Comparison of ENCODE assay signal across 8 cellular contexts in genomic region chr12:75389706-75390105, GRCh38. TPM values are rescaled to one million over a fixed set of nuclear protein-coding genes. Genes with fewer than 3 reads are reported as not detected.
A peak's percentile ranks its signal among the peaks of the same experiment; 100 is the strongest.
DNase-seq lines count a peak whose midpoint lies in the region; ATAC-seq and TF ChIP-seq lines count a peak whose summit lies in the region.

No MANE protein-coding gene starts in this region.

- H3K4me1 Mint-ChIP-seq in activated T-cell treated with anti-CD3 and anti-CD28 coated beads, Interleukin-2, amount 50 U/mL, for 24 hours (ENCODE audit: low read depth), result peaks cover 36% of the 10 kb centered on the region
- peaks cover 33% of the 10 kb centered on the region for H3K4me1 Mint-ChIP-seq in activated naive CD8-positive, alpha-beta T cell treated with anti-CD3 and anti-CD28 coated beads, Interleukin-2, amount 50 U/mL, for 24 hours

- peak overlapping the region; percentile 81 for H3K4me3 Mint-ChIP-seq in activated T-cell treated with anti-CD3 and anti-CD28 coated beads, Interleukin-2, amount 50 U/mL, for 24 hours
- H3K4me3 Mint-ChIP-seq in activated naive CD8-positive, alpha-beta T cell treated with anti-CD3 and anti-CD28 coated beads, Interleukin-2, amount 50 U/mL, for 24 hours, result peak overlapping the region; percentile 84

- no peak overlapping the region for H3K4me3 ChIP-seq in mesodermal cell (ENCODE audit: extremely low read depth, insufficient read depth, low read length, poor library complexity, severe bottlenecking)
- H3K4me3 ChIP-seq in transverse colon, result peak overlapping the region in 1 of 4 donors; percentile 62

- H3K9me3 ChIP-seq in mesodermal cell (ENCODE audit: control insufficient read depth, low read length) (no peaks in the 10 kb centered on the region), transverse colon (no peaks in the 10 kb centered on the region)

- no peaks in the 10 kb centered on the region for H3K9me3 Mint-ChIP-seq in activated T-cell treated with anti-CD3 and anti-CD28 coated beads, Interleukin-2, amount 50 U/mL, for 24 hours
- peaks cover 6% of the 10 kb centered on the region for H3K9me3 Mint-ChIP-seq in activated naive CD8-positive, alpha-beta T cell treated with anti-CD3 and anti-CD28 coated beads, Interleukin-2, amount 50 U/mL, for 24 hours

- WGBS in mesodermal cell (ENCODE audit: insufficient coverage in 2 of 2), 2 experiments, result no CpG with 5 or more reads among the region's 1 CpG
- WGBS in transverse colon (ENCODE audit: low coverage in 1 of 2), 2 donors, result 0 to 44% methylated on average over 1 of the region's 1 CpG

- intact Hi-C loops in transverse colon (cut with DNase I; ENCODE audit: low total_unique reads), result loop anchor here (2.0 to 10.0 kb wide), 2 partner anchors 61 to 965 kb away; no protein-coding TSS in a partner anchor

- peak overlapping the region; percentile 93 for H3K27ac Mint-ChIP-seq in activated T-cell treated with anti-CD3 and anti-CD28 coated beads, Interleukin-2, amount 50 U/mL, for 24 hours
- peak overlapping the region; percentile 43 for H3K27ac Mint-ChIP-seq in activated naive CD8-positive, alpha-beta T cell treated with anti-CD3 and anti-CD28 coated beads, Interleukin-2, amount 50 U/mL, for 24 hours

- in situ Hi-C loops in transverse colon (cut with MboI; ENCODE audit: low pct_ligation_motif_present in 1 of 4, low pct_unique_long_range_greater_than_20kb in 1 of 4, low sequenced_read_pairs in 3 of 4), result no loop called here

- no peak for ATAC-seq in activated naive CD8-positive, alpha-beta T cell treated with anti-CD3 and anti-CD28 coated beads, Interleukin-2, amount 50 U/mL, for 24 hours
- ATAC-seq in HG03025 (IDR thresholded peaks at IDR 0.05; ENCODE audit: low FRiP score, unreplicated experiment), result no peak

- no peak for DNase-seq in activated T-cell treated with anti-CD3 and anti-CD28 coated beads, Interleukin-2, amount 50 U/mL, for 24 hours
- DNase-seq in activated T-cell treated with anti-CD3 and anti-CD28 coated beads for 4 hours (no peak), transverse colon (no peak), NCI-H1105 treated with DMSO at 0.1 percent for 48 hours (lab: John Stamatoyannopoulos, UW) (no peak), NCI-H2171 treated with DMSO at 0.1 percent for 48 hours (lab: John Stamatoyannopoulos, UW) (no peak)
- no peak for DNase-seq in activated naive CD8-positive, alpha-beta T cell treated with anti-CD3 and anti-CD28 coated beads, Interleukin-2, amount 50 U/mL, for 24 hours

- H3K36me3 ChIP-seq in mesodermal cell (ENCODE audit: control insufficient read depth, insufficient read depth, low read length), result no peaks in the 10 kb centered on the region
- H3K36me3 ChIP-seq in transverse colon, result no peaks in the 10 kb centered on the region

- no peaks in the 10 kb centered on the region for H3K27me3 ChIP-seq in transverse colon

- no peak for TF ChIP-seq POLR2A in transverse colon (IDR thresholded peaks at IDR 0.05)

- no peaks in the 10 kb centered on the region for H3K27me3 Mint-ChIP-seq in activated T-cell treated with anti-CD3 and anti-CD28 coated beads, Interleukin-2, amount 50 U/mL, for 24 hours
- H3K27me3 Mint-ChIP-seq in activated naive CD8-positive, alpha-beta T cell treated with anti-CD3 and anti-CD28 coated beads, Interleukin-2, amount 50 U/mL, for 24 hours, result no peaks in the 10 kb centered on the region

- no peak for TF ChIP-seq CTCF in transverse colon (IDR thresholded peaks at IDR 0.05)

- no peak for TF ChIP-seq EP300 in transverse colon (IDR thresholded peaks at IDR 0.05; ENCODE audit: low read depth)

- H3K4me1 ChIP-seq in mesodermal cell (ENCODE audit: control insufficient read depth, insufficient read depth, low read length, poor library complexity, severe bottlenecking), result no peaks in the 10 kb centered on the region
- peaks cover 0 to 22% (median 0%) of the 10 kb centered on the region in 4 donors for H3K4me1 ChIP-seq in transverse colon

- H3K27ac ChIP-seq in mesodermal cell (ENCODE audit: low read depth, low read length, severe bottlenecking), result peak overlapping the region; percentile 39
- H3K27ac ChIP-seq in transverse colon, result peak overlapping the region; percentile 84 to 91 (median 86)

- H3K36me3 Mint-ChIP-seq in activated T-cell treated with anti-CD3 and anti-CD28 coated beads, Interleukin-2, amount 50 U/mL, for 24 hours (ENCODE audit: low read depth), result peaks cover 4% of the 10 kb centered on the region
- no peaks in the 10 kb centered on the region for H3K36me3 Mint-ChIP-seq in activated naive CD8-positive, alpha-beta T cell treated with anti-CD3 and anti-CD28 coated beads, Interleukin-2, amount 50 U/mL, for 24 hours (ENCODE audit: low read depth)

RNA-seq across cellular contexts. Expression of gene GLIPR1L2, which starts 1.2 kb away (rescaled TPM):
- not detected for polyA plus RNA-seq in mesodermal cell (2013, experiment 1 of 2)
- polyA plus RNA-seq in mesodermal cell (2013, experiment 2 of 2), result not detected
- total RNA-seq in transverse colon, result under 1 TPM in 1 of 4 donors, not detected in 3; 0.95 TPM

RNA-seq across cellular contexts. Expression of gene GLIPR1L1, which starts 55.2 kb away (rescaled TPM):
- polyA plus RNA-seq in mesodermal cell (2013, experiment 1 of 2), result 1.8 TPM
- polyA plus RNA-seq in mesodermal cell (2013, experiment 2 of 2), result 1.1 TPM
- total RNA-seq in transverse colon, result not detected

RNA-seq across cellular contexts. Expression of gene CAPS2, which starts 59.6 kb away (rescaled TPM):
- polyA plus RNA-seq in mesodermal cell (2013, experiment 1 of 2), result 2.5 TPM
- 2.2 TPM for polyA plus RNA-seq in mesodermal cell (2013, experiment 2 of 2)
- 10 to 100 TPM in 1 of 4 donors, 1 to 10 TPM in 3; 2.0 to 10.3 (median 4.9) TPM for total RNA-seq in transverse colon
